ENCODE assay signal across 3 cellular contexts in the genomic region with DNA sequence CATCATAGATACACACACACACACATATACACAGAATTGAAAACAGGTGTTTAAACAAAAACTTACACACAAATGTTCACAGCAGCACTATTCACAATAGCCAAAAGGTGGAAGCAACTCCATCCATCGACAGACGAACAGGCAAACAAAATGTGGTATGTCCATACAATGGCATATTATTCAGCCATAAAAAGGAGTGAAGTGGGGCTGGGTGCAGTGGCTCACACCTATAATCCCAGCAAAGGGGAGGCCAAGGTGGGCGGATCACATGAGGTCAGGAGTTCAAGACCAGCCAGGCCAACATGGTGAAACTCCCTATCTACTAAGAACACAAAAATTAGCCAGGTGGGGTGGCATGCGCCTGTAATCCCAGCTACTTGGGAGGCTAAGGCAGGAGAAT.
TF ChIP-seq lines count a peak whose summit lies in the region.

No MANE protein-coding gene starts in this region.

TF ChIP-seq in SK-N-SH, 30 proteins besides CTCF, POLR2A, EP300 and RAD21 (continued from another document):
- TF ChIP-seq, protein P1, sequence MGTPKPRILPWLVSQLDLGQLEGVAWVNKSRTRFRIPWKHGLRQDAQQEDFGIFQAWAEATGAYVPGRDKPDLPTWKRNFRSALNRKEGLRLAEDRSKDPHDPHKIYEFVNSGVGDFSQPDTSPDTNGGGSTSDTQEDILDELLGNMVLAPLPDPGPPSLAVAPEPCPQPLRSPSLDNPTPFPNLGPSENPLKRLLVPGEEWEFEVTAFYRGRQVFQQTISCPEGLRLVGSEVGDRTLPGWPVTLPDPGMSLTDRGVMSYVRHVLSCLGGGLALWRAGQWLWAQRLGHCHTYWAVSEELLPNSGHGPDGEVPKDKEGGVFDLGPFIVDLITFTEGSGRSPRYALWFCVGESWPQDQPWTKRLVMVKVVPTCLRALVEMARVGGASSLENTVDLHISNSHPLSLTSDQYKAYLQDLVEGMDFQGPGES (IDR thresholded peaks at IDR 0.05; ENCODE audit: low read depth, low read length): no peak
- TF ChIP-seq SIN3A (IDR thresholded peaks at IDR 0.05; ENCODE audit: borderline replicate concordance, low read depth, low read length) (no peak), FOXJ3 (CRISPR knock-in tag; IDR thresholded peaks at IDR 0.05) (no peak), RFX5 (IDR thresholded peaks at IDR 0.05; ENCODE audit: low read length) (no peak), RXRA (IDR thresholded peaks at IDR 0.05; ENCODE audit: borderline replicate concordance, low read depth) (no peak), SMC3 (IDR thresholded peaks at IDR 0.05; ENCODE audit: low read depth, low read length) (no peak), NFIC (IDR thresholded peaks at IDR 0.05; ENCODE audit: borderline replicate concordance) (no peak), FOXM1 (IDR thresholded peaks at IDR 0.05; ENCODE audit: low read depth) (no peak), JUND (IDR thresholded peaks at IDR 0.05) (no peak), TEAD4 (IDR thresholded peaks at IDR 0.05; ENCODE audit: borderline replicate concordance, insufficient read depth) (no peak), YY1 (IDR thresholded peaks at IDR 0.05; ENCODE audit: low read depth) (no peak), GABPA (IDR thresholded peaks at IDR 0.05; ENCODE audit: low read depth) (no peak), GATA2 (CRISPR knock-in tag; IDR thresholded peaks at IDR 0.05) (no peak), EZH2phosphoT487 (IDR thresholded peaks at IDR 0.05; ENCODE audit: borderline replicate concordance, low read depth) (no peak), RCOR1 (IDR thresholded peaks at IDR 0.05; ENCODE audit: low read length) (no peak), TAF1 (IDR thresholded peaks at IDR 0.05; ENCODE audit: borderline replicate concordance, low read depth, low read length) (no peak)
- TF ChIP-seq, protein P2, sequence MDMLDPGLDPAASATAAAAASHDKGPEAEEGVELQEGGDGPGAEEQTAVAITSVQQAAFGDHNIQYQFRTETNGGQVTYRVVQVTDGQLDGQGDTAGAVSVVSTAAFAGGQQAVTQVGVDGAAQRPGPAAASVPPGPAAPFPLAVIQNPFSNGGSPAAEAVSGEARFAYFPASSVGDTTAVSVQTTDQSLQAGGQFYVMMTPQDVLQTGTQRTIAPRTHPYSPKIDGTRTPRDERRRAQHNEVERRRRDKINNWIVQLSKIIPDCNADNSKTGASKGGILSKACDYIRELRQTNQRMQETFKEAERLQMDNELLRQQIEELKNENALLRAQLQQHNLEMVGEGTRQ (IDR thresholded peaks at IDR 0.05; ENCODE audit: borderline replicate concordance, low read depth, low read length): no peak

TF ChIP-seq in WTC11, 78 proteins besides CTCF, POLR2A, EP300 and RAD21:
- TF ChIP-seq, protein P3, sequence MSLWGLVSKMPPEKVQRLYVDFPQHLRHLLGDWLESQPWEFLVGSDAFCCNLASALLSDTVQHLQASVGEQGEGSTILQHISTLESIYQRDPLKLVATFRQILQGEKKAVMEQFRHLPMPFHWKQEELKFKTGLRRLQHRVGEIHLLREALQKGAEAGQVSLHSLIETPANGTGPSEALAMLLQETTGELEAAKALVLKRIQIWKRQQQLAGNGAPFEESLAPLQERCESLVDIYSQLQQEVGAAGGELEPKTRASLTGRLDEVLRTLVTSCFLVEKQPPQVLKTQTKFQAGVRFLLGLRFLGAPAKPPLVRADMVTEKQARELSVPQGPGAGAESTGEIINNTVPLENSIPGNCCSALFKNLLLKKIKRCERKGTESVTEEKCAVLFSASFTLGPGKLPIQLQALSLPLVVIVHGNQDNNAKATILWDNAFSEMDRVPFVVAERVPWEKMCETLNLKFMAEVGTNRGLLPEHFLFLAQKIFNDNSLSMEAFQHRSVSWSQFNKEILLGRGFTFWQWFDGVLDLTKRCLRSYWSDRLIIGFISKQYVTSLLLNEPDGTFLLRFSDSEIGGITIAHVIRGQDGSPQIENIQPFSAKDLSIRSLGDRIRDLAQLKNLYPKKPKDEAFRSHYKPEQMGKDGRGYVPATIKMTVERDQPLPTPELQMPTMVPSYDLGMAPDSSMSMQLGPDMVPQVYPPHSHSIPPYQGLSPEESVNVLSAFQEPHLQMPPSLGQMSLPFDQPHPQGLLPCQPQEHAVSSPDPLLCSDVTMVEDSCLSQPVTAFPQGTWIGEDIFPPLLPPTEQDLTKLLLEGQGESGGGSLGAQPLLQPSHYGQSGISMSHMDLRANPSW (CRISPR knock-in tag; conservative IDR thresholded peaks at IDR 0.05; ENCODE audit: low read depth): no peak
- TF ChIP-seq, protein P4, sequence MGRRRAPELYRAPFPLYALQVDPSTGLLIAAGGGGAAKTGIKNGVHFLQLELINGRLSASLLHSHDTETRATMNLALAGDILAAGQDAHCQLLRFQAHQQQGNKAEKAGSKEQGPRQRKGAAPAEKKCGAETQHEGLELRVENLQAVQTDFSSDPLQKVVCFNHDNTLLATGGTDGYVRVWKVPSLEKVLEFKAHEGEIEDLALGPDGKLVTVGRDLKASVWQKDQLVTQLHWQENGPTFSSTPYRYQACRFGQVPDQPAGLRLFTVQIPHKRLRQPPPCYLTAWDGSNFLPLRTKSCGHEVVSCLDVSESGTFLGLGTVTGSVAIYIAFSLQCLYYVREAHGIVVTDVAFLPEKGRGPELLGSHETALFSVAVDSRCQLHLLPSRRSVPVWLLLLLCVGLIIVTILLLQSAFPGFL (CRISPR knock-in tag; IDR thresholded peaks at IDR 0.05; ENCODE audit: borderline replicate concordance): no peak
- TF ChIP-seq IRF2 (CRISPR knock-in tag; IDR thresholded peaks at IDR 0.05; ENCODE audit: borderline replicate concordance, low read depth): no peak
- TF ChIP-seq, protein P5, sequence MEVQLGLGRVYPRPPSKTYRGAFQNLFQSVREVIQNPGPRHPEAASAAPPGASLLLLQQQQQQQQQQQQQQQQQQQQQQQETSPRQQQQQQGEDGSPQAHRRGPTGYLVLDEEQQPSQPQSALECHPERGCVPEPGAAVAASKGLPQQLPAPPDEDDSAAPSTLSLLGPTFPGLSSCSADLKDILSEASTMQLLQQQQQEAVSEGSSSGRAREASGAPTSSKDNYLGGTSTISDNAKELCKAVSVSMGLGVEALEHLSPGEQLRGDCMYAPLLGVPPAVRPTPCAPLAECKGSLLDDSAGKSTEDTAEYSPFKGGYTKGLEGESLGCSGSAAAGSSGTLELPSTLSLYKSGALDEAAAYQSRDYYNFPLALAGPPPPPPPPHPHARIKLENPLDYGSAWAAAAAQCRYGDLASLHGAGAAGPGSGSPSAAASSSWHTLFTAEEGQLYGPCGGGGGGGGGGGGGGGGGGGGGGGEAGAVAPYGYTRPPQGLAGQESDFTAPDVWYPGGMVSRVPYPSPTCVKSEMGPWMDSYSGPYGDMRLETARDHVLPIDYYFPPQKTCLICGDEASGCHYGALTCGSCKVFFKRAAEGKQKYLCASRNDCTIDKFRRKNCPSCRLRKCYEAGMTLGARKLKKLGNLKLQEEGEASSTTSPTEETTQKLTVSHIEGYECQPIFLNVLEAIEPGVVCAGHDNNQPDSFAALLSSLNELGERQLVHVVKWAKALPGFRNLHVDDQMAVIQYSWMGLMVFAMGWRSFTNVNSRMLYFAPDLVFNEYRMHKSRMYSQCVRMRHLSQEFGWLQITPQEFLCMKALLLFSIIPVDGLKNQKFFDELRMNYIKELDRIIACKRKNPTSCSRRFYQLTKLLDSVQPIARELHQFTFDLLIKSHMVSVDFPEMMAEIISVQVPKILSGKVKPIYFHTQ (CRISPR knock-in tag; IDR thresholded peaks at IDR 0.05): no peak
- TF ChIP-seq GTF2I (CRISPR knock-in tag; conservative IDR thresholded peaks at IDR 0.05): 0 out of 2 replicates have a peak, but pooled peaks have one; percentile 18

TF ChIP-seq in K562, 482 proteins besides CTCF, POLR2A, EP300 and RAD21 (continued from another document):
- TF ChIP-seq, protein P3 (CRISPR knock-in tag; IDR thresholded peaks at IDR 0.05): no peak
- TF ChIP-seq, protein P6, sequence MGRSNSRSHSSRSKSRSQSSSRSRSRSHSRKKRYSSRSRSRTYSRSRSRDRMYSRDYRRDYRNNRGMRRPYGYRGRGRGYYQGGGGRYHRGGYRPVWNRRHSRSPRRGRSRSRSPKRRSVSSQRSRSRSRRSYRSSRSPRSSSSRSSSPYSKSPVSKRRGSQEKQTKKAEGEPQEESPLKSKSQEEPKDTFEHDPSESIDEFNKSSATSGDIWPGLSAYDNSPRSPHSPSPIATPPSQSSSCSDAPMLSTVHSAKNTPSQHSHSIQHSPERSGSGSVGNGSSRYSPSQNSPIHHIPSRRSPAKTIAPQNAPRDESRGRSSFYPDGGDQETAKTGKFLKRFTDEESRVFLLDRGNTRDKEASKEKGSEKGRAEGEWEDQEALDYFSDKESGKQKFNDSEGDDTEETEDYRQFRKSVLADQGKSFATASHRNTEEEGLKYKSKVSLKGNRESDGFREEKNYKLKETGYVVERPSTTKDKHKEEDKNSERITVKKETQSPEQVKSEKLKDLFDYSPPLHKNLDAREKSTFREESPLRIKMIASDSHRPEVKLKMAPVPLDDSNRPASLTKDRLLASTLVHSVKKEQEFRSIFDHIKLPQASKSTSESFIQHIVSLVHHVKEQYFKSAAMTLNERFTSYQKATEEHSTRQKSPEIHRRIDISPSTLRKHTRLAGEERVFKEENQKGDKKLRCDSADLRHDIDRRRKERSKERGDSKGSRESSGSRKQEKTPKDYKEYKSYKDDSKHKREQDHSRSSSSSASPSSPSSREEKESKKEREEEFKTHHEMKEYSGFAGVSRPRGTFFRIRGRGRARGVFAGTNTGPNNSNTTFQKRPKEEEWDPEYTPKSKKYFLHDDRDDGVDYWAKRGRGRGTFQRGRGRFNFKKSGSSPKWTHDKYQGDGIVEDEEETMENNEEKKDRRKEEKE (IDR thresholded peaks at IDR 0.05; ENCODE audit: borderline replicate concordance in 1 of 2, control insufficient read depth in 1 of 2, low read depth in 2 of 2, low read length in 1 of 2): no peak
- no peak for TF ChIP-seq ZKSCAN1 (IDR thresholded peaks at IDR 0.05; ENCODE audit: low read depth, low read length)
- 0 out of 2 replicates have a peak, but pooled peaks have one; percentile 16 for TF ChIP-seq EP400 (IDR thresholded peaks at IDR 0.05)
- no peak for TF ChIP-seq CBX5 (IDR thresholded peaks at IDR 0.05; ENCODE audit: borderline replicate concordance, low read depth)
- no peak for TF ChIP-seq OTX1 (CRISPR knock-in tag; IDR thresholded peaks at IDR 0.05)
- no peak for TF ChIP-seq RBM15 (IDR thresholded peaks at IDR 0.05; ENCODE audit: insufficient read depth, low read length)
- no peak for TF ChIP-seq U2AF1 (optimal IDR thresholded peaks at IDR 0.05; ENCODE audit: low read depth, low read length)
- peak; percentile 9 for TF ChIP-seq RBM25 (IDR thresholded peaks at IDR 0.05; ENCODE audit: low read depth, low read length, severe bottlenecking)
- TF ChIP-seq CBFA2T3 (IDR thresholded peaks at IDR 0.05): 0 out of 2 replicates have a peak, but pooled peaks have one; percentile 4
- TF ChIP-seq TRIM28 (IDR thresholded peaks at IDR 0.05): peak; percentile 35; the same call in 1 of the 2 replicates
- TF ChIP-seq, protein P7, sequence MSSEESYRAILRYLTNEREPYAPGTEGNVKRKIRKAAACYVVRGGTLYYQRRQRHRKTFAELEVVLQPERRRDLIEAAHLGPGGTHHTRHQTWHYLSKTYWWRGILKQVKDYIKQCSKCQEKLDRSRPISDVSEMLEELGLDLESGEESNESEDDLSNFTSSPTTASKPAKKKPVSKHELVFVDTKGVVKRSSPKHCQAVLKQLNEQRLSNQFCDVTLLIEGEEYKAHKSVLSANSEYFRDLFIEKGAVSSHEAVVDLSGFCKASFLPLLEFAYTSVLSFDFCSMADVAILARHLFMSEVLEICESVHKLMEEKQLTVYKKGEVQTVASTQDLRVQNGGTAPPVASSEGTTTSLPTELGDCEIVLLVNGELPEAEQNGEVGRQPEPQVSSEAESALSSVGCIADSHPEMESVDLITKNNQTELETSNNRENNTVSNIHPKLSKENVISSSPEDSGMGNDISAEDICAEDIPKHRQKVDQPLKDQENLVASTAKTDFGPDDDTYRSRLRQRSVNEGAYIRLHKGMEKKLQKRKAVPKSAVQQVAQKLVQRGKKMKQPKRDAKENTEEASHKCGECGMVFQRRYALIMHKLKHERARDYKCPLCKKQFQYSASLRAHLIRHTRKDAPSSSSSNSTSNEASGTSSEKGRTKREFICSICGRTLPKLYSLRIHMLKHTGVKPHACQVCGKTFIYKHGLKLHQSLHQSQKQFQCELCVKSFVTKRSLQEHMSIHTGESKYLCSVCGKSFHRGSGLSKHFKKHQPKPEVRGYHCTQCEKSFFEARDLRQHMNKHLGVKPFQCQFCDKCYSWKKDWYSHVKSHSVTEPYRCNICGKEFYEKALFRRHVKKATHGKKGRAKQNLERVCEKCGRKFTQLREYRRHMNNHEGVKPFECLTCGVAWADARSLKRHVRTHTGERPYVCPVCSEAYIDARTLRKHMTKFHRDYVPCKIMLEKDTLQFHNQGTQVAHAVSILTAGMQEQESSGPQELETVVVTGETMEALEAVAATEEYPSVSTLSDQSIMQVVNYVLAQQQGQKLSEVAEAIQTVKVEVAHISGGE (CRISPR knock-in tag; IDR thresholded peaks at IDR 0.05): peak in 1 of 3 experiments; percentile 38; a peak in 1 of 6 replicates
- no peak for TF ChIP-seq CSDE1 (IDR thresholded peaks at IDR 0.05)
- TF ChIP-seq TRIM24 (IDR thresholded peaks at IDR 0.05): peak in 1 of 2 experiments; percentile 24; a peak in 1 of 4 replicates
- TF ChIP-seq BCOR (IDR thresholded peaks at IDR 0.05): 0 out of 2 replicates have a peak, but pooled peaks have one; percentile 46
- peak; percentile 22 for TF ChIP-seq PHF20 (IDR thresholded peaks at IDR 0.05; ENCODE audit: partially characterized antibody)
- TF ChIP-seq KDM1A (IDR thresholded peaks at IDR 0.05): peak; percentile 22 to 50; a peak in 1 of 4 replicates
- peak in 1 of 2 experiments; percentile 74; a peak in 1 of 3 replicates for TF ChIP-seq CBX3 (IDR thresholded peaks at IDR 0.05; ENCODE audit: borderline replicate concordance in 1 of 2, low read length in 2 of 2)
- TF ChIP-seq ZNF324 (CRISPR knock-in tag; IDR thresholded peaks at IDR 0.05): no peak
- no peak for TF ChIP-seq IFI16 (CRISPR knock-in tag; IDR thresholded peaks at IDR 0.05)
- peak; percentile 93 for TF ChIP-seq ZNF146 (CRISPR knock-in tag; IDR thresholded peaks at IDR 0.05; ENCODE audit: unreplicated experiment)
